ENCODE assay signal across 15 cellular contexts in the genomic region with DNA sequence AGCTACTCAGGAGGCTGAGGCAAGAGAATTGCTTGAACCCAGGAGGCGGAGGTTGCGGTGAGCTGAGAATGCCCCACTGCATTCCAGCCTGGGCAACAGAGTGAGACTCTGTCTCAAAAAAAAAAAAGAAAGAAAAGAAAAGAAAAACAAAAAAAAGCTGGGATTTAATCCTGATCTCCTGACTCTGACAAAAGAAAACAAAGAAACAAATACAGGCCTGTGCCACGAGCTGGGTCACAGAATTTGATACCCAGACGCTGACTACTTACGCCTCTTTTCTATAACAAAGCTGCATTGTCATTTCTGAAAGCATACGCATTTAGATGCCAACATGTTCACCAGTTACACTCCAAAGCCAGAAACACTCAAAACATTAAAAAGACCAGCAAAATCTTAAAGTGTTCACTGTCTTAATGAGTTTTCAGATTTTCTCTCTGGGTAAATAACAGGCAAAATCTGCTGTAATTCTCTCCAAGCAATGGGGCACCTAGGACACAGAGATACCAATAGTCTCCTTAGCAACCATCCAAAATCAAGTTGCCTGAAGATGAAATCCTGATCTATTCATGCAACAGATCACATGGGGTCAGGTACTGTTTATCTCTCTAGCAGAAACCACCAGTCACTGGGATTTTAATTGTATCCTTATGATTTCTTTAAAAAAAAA. TPM values are rescaled to one million over a fixed set of nuclear protein-coding genes. Genes with fewer than 3 reads are reported as not detected.
DNase-seq lines count a peak whose midpoint lies in the region; ATAC-seq and TF ChIP-seq lines count a peak whose summit lies in the region.
"Had no signal": no experiment of that assay in that cellular context is flagged by ENCODE, and none has a peak within 500 bp of the region (broad histone marks: within the 10 kb centered on the region; RNA-seq: fewer than 3 reads in every experiment).

No MANE protein-coding gene starts in this region.

- no peaks in the 10 kb centered on the region for H4K20me1 ChIP-seq in osteoblast (ENCODE audit: insufficient read depth, low read length)

- H3K36me3 Mint-ChIP-seq in progenitor cell of endocrine pancreas (ENCODE audit: insufficient read depth), result no peaks in the 10 kb centered on the region
- H3K36me3 Mint-ChIP-seq: T-cell had no signal

- no peaks in the 10 kb centered on the region for H3K79me2 ChIP-seq in osteoblast (ENCODE audit: insufficient read depth, low read length)

- H3K4me3 Mint-ChIP-seq in progenitor cell of endocrine pancreas (ENCODE audit: low read depth), result no peak overlapping the region
- H3K4me3 Mint-ChIP-seq: T-cell had no signal

- H3K27me3 ChIP-seq in HAP-1 (ENCODE audit: low read depth) (no peaks in the 10 kb centered on the region), osteoblast (ENCODE audit: insufficient read depth, low read length) (peaks cover 4% of the 10 kb centered on the region)
- H3K27me3 ChIP-seq: ascending aorta, BE2C had no signal

- H3K4me1 ChIP-seq in HAP-1 (peaks cover 33% of the 10 kb centered on the region), osteoblast (ENCODE audit: insufficient read depth, low read length) (no peaks in the 10 kb centered on the region)
- H3K4me1 ChIP-seq: ascending aorta, BE2C had no signal

- H3K36me3 ChIP-seq in HAP-1 (replicated peaks), result no peaks in the 10 kb centered on the region
- no peaks in the 10 kb centered on the region for H3K36me3 ChIP-seq in osteoblast (ENCODE audit: insufficient read depth, low read length)
- H3K36me3 ChIP-seq: ascending aorta, BE2C had no signal

- no peak overlapping the region for H2AFZ ChIP-seq in osteoblast (ENCODE audit: low read length)

- no peak overlapping the region for H3K4me2 ChIP-seq in osteoblast (ENCODE audit: insufficient read depth, low read length)

- TF ChIP-seq CTCF in osteoblast (IDR thresholded peaks at IDR 0.05; ENCODE audit: extremely low read depth, low read depth, low read length) (no peak), progenitor cell of endocrine pancreas (IDR thresholded peaks at IDR 0.05; ENCODE audit: unreplicated experiment) (no peak)

- H3K27me3 Mint-ChIP-seq in progenitor cell of endocrine pancreas, result no peaks in the 10 kb centered on the region

- ATAC-seq in SK-N-SH treated with all-trans-retinoic acid at 6 μM for 48 hours (peak; percentile 58; the same call in 2 of the 3 replicates), HG03354 (IDR thresholded peaks at IDR 0.05; ENCODE audit: poor library complexity, severe bottlenecking, unreplicated experiment) (no peak), HG02798 (IDR thresholded peaks at IDR 0.05; ENCODE audit: poor library complexity, unreplicated experiment) (no peak), GM21515 (IDR thresholded peaks at IDR 0.05; ENCODE audit: unreplicated experiment) (no peak)
- ATAC-seq: T-cell had no signal

- H3K27ac ChIP-seq in osteoblast (ENCODE audit: low read depth, low read length), result no peak overlapping the region
- H3K27ac ChIP-seq: ascending aorta had no signal

- in situ Hi-C loops in HAP-1 (cut with MboI; ENCODE audit: low sequenced_read_pairs), result no loop called here

- no peaks in the 10 kb centered on the region for H3K9me3 Mint-ChIP-seq in progenitor cell of endocrine pancreas (ENCODE audit: low read depth)
- H3K9me3 Mint-ChIP-seq: T-cell had no signal

- intact Hi-C loops in head of caudate nucleus (cut with DNase I), result loop anchor here (2.0 kb wide), 2 partner anchors 17 to 91 kb away; no protein-coding TSS in a partner anchor

- peaks cover 7% of the 10 kb centered on the region for H3K4me1 Mint-ChIP-seq in progenitor cell of endocrine pancreas (ENCODE audit: low read depth)
- H3K4me1 Mint-ChIP-seq: T-cell had no signal

- no peak overlapping the region for H3K27ac Mint-ChIP-seq in progenitor cell of endocrine pancreas
- H3K27ac Mint-ChIP-seq: T-cell had no signal

- no peak overlapping the region for H3K4me3 ChIP-seq in HAP-1
- H3K4me3 ChIP-seq in osteoblast (ENCODE audit: insufficient read depth, low read length), result no peak overlapping the region
- H3K4me3 ChIP-seq: ascending aorta had no signal

- H3K9me3 ChIP-seq in HAP-1 (no peaks in the 10 kb centered on the region), osteoblast (ENCODE audit: low read depth, low read length) (no peaks in the 10 kb centered on the region)
- H3K9me3 ChIP-seq: BE2C had no signal

- peak; percentile 47 to 73 for DNase-seq in HAP-1 (ENCODE audit: low spot score in 2 of 2)
- DNase-seq in head of caudate nucleus, result peak in 39 of 42 donors; percentile 2 to 84 (median 49)
- DNase-seq in osteoblast (ENCODE audit: insufficient read length, low spot score, missing footprints), result peak; percentile 35
- DNase-seq in progenitor cell of endocrine pancreas (ENCODE audit: low spot score, unreplicated experiment), result no peak
- DNase-seq: activated gamma-delta T cell, BE2C, cortex of kidney, Kasumi-1, NCI-H1436, T-cell had no signal

TF ChIP-seq in SK-N-SH treated with all-trans-retinoic acid at 6 μM for 48 hours, 23 proteins besides CTCF, POLR2A, EP300 and RAD21 (continues in another document):
- no peak for TF ChIP-seq TOX (CRISPR knock-in tag; IDR thresholded peaks at IDR 0.05; ENCODE audit: borderline replicate concordance)
- TF ChIP-seq, protein P1, sequence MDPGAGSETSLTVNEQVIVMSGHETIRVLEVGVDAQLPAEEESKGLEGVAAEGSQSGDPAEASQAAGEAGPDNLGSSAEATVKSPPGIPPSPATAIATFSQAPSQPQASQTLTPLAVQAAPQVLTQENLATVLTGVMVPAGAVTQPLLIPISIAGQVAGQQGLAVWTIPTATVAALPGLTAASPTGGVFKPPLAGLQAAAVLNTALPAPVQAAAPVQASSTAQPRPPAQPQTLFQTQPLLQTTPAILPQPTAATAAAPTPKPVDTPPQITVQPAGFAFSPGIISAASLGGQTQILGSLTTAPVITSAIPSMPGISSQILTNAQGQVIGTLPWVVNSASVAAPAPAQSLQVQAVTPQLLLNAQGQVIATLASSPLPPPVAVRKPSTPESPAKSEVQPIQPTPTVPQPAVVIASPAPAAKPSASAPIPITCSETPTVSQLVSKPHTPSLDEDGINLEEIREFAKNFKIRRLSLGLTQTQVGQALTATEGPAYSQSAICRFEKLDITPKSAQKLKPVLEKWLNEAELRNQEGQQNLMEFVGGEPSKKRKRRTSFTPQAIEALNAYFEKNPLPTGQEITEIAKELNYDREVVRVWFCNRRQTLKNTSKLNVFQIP (CRISPR knock-in tag; IDR thresholded peaks at IDR 0.05; ENCODE audit: borderline replicate concordance, low read depth), result no peak
- TF ChIP-seq BACH2 (CRISPR knock-in tag; IDR thresholded peaks at IDR 0.05; ENCODE audit: borderline replicate concordance), result no peak
- no peak for TF ChIP-seq ZFP30 (CRISPR knock-in tag; IDR thresholded peaks at IDR 0.05)
- no peak for TF ChIP-seq ZNF8 (CRISPR knock-in tag; IDR thresholded peaks at IDR 0.05)
- TF ChIP-seq OSR1 (CRISPR knock-in tag; IDR thresholded peaks at IDR 0.05), result no peak
- TF ChIP-seq, protein P2, sequence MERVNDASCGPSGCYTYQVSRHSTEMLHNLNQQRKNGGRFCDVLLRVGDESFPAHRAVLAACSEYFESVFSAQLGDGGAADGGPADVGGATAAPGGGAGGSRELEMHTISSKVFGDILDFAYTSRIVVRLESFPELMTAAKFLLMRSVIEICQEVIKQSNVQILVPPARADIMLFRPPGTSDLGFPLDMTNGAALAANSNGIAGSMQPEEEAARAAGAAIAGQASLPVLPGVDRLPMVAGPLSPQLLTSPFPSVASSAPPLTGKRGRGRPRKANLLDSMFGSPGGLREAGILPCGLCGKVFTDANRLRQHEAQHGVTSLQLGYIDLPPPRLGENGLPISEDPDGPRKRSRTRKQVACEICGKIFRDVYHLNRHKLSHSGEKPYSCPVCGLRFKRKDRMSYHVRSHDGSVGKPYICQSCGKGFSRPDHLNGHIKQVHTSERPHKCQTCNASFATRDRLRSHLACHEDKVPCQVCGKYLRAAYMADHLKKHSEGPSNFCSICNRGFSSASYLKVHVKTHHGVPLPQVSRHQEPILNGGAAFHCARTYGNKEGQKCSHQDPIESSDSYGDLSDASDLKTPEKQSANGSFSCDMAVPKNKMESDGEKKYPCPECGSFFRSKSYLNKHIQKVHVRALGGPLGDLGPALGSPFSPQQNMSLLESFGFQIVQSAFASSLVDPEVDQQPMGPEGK (CRISPR knock-in tag; IDR thresholded peaks at IDR 0.05; ENCODE audit: borderline replicate concordance), result no peak
- TF ChIP-seq CSDC2 (CRISPR knock-in tag; IDR thresholded peaks at IDR 0.05), result no peak
- no peak for TF ChIP-seq TCF4 (CRISPR knock-in tag; IDR thresholded peaks at IDR 0.05; ENCODE audit: borderline replicate concordance)
- TF ChIP-seq, protein P3, sequence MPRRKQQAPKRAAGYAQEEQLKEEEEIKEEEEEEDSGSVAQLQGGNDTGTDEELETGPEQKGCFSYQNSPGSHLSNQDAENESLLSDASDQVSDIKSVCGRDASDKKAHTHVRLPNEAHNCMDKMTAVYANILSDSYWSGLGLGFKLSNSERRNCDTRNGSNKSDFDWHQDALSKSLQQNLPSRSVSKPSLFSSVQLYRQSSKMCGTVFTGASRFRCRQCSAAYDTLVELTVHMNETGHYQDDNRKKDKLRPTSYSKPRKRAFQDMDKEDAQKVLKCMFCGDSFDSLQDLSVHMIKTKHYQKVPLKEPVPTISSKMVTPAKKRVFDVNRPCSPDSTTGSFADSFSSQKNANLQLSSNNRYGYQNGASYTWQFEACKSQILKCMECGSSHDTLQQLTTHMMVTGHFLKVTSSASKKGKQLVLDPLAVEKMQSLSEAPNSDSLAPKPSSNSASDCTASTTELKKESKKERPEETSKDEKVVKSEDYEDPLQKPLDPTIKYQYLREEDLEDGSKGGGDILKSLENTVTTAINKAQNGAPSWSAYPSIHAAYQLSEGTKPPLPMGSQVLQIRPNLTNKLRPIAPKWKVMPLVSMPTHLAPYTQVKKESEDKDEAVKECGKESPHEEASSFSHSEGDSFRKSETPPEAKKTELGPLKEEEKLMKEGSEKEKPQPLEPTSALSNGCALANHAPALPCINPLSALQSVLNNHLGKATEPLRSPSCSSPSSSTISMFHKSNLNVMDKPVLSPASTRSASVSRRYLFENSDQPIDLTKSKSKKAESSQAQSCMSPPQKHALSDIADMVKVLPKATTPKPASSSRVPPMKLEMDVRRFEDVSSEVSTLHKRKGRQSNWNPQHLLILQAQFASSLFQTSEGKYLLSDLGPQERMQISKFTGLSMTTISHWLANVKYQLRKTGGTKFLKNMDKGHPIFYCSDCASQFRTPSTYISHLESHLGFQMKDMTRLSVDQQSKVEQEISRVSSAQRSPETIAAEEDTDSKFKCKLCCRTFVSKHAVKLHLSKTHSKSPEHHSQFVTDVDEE (CRISPR knock-in tag; IDR thresholded peaks at IDR 0.05), result no peak
- no peak for TF ChIP-seq ZC3H10 (CRISPR knock-in tag; IDR thresholded peaks at IDR 0.05)
- TF ChIP-seq PPARA (CRISPR knock-in tag; IDR thresholded peaks at IDR 0.05; ENCODE audit: borderline replicate concordance), result no peak
- no peak for TF ChIP-seq ARNTL (CRISPR knock-in tag; IDR thresholded peaks at IDR 0.05; ENCODE audit: borderline replicate concordance, low read depth)
- TF ChIP-seq ZNF70 (CRISPR knock-in tag; IDR thresholded peaks at IDR 0.05), result no peak
- TF ChIP-seq SNAI2 (CRISPR knock-in tag; IDR thresholded peaks at IDR 0.05), result no peak
- no peak for TF ChIP-seq ESRRG (CRISPR knock-in tag; IDR thresholded peaks at IDR 0.05)
- no peak for TF ChIP-seq GLIS3 (CRISPR knock-in tag; IDR thresholded peaks at IDR 0.05)

RNA-seq across cellular contexts. Expression of gene GTF2F2, which starts 18.0 kb away (rescaled TPM):
- 19.9 and 23.6 TPM in 2 replicates for total RNA-seq in osteoblast
- total RNA-seq in progenitor cell of endocrine pancreas, result 22.5 and 24.8 TPM in 2 replicates
